In genomic region chr3:111903067-111903511, GRCh38 we compare ENCODE assay signal across 12 cellular contexts. TPM values are rescaled to one million over a fixed set of nuclear protein-coding genes. Genes with fewer than 3 reads are reported as not detected.
DNase-seq lines count a peak whose midpoint lies in the region; ATAC-seq, FAIRE-seq and TF ChIP-seq lines count a peak whose summit lies in the region.
"Had no signal": no experiment of that assay in that cellular context is flagged by ENCODE, and none has a peak within 500 bp of the region (broad histone marks: within the 10 kb centered on the region; RNA-seq: fewer than 3 reads in every experiment).

No MANE protein-coding gene starts in this region.

- no peak overlapping the region for H3K27ac ChIP-seq in HepG2 (ENCODE audit: extremely low read length, insufficient read depth, low read length)
- H3K27ac ChIP-seq in right lobe of liver, result no peak overlapping the region

- H3K9ac ChIP-seq in HepG2 (ENCODE audit: insufficient read depth, low read depth, low read length), result no peak overlapping the region

- no peaks in the 10 kb centered on the region for H4K20me1 ChIP-seq in HepG2 (ENCODE audit: insufficient read depth, low read length)

- no peak for TF ChIP-seq RAD21 in HepG2 (CRISPR knock-in tag; IDR thresholded peaks at IDR 0.05)

- H3K79me2 ChIP-seq in HepG2 (ENCODE audit: insufficient read depth, low read length), result no peaks in the 10 kb centered on the region

- no peak overlapping the region for H2AFZ ChIP-seq in HepG2 (ENCODE audit: low read length)

- H3K9me3 ChIP-seq in HepG2 (ENCODE audit: low read length) (no peaks in the 10 kb centered on the region), right lobe of liver (no peaks in the 10 kb centered on the region)

- FAIRE-seq in HepG2 (lab: Jason Lieb, UNC) (no peak), urothelium cell line (lab: Jason Lieb, UNC) (peak; percentile 74)

- H3K4me3 ChIP-seq in HepG2 (replicated peaks in 1 of 3; ENCODE audit: insufficient read depth in 1 of 3, low read depth in 2 of 3, low read length in 3 of 3) (no peak overlapping the region), right lobe of liver (no peak overlapping the region)

- TF ChIP-seq CTCF in HepG2 (CRISPR knock-in tag; IDR thresholded peaks at IDR 0.05) (no peak), right lobe of liver (IDR thresholded peaks at IDR 0.05) (no peak)

- POLR2A ChIA-PET in HepG2 (lab: Yijun Ruan, JAX), result no interaction called here

- TF ChIP-seq EP300 in HepG2 (IDR thresholded peaks at IDR 0.05; ENCODE audit: low read depth in 2 of 2, low read length in 2 of 2), result no peak
- TF ChIP-seq EP300 in HepG2 (CRISPR knock-in tag; IDR thresholded peaks at IDR 0.05; ENCODE audit: borderline replicate concordance), result no peak

- H3K36me3 ChIP-seq in HepG2 (replicated peaks in 1 of 2; ENCODE audit: control insufficient read depth in 1 of 2, insufficient read depth in 2 of 2, low read length in 2 of 2) (no peaks in the 10 kb centered on the region; a peak in 1 of 5 replicates), right lobe of liver (no peaks in the 10 kb centered on the region)

- 93% methylated on average over 2 of the region's 2 CpGs for WGBS in HepG2 (ENCODE audit: low lambda C conversion rate)
- 86% methylated on average over 2 of the region's 2 CpGs for WGBS in right lobe of liver (ENCODE audit: insufficient coverage, low coverage, low lambda C conversion rate, missing lambda C conversion rate)

- ATAC-seq in HepG2 (no peak), right lobe of liver (no peak), GM18502 (IDR thresholded peaks at IDR 0.05; ENCODE audit: poor library complexity, unreplicated experiment) (no peak), GM19328 (IDR thresholded peaks at IDR 0.05; ENCODE audit: unreplicated experiment) (no peak)

- TF ChIP-seq POLR2A in HepG2 (IDR thresholded peaks at IDR 0.05; ENCODE audit: insufficient read depth in 1 of 2, low read depth in 2 of 2, low read length in 2 of 2) (no peak), right lobe of liver (IDR thresholded peaks at IDR 0.05) (no peak)

- no peak for DNase-seq in HepG2 (ENCODE audit: low spot score)
- no peak for DNase-seq in right lobe of liver
- peak; percentile 18 for DNase-seq in SK-N-DZ (ENCODE audit: low spot score)
- DNase-seq in fibroblast of peridontal ligament (ENCODE audit: extremely low read depth), result peak; percentile 50
- peak; percentile 89 for DNase-seq in urothelium cell line (ENCODE audit: low spot score)
- DNase-seq in NOMO-1 treated with dmso at 0.1 percent for 144 hours (lab: John Stamatoyannopoulos, UW; ENCODE audit: unreplicated experiment), result no peak
- DNase-seq: activated CD8-positive, alpha-beta memory T cell treated with anti-CD3 and anti-CD28 coated beads for 24 hours; DMS79; Karpas-422; RPMI8226 had no signal

- CTCF ChIA-PET in HepG2 (lab: Yijun Ruan, JAX; ENCODE audit: low intra/inter-chr PET ratio, low total read pairs), result no interaction called here

- H3K4me1 ChIP-seq in HepG2 (ENCODE audit: insufficient read depth, low read length) (peaks cover 23% of the 10 kb centered on the region), right lobe of liver (peaks cover 0 to 27% (median 0%) of the 10 kb centered on the region in 4 donors)

- no TSS peak for BruUV-seq in HepG2 (replicated peaks; lab: Mats Ljungman, UMichigan)

- in situ Hi-C loops in HepG2 (cut with HindIII; ENCODE audit: extremely low pct_ligation_motif_present, low pct_unique_long_range_greater_than_20kb), result no loop called here

- intact Hi-C loops in HepG2 (cut with micrococcal nuclease; ENCODE audit: unreplicated experiment), result no loop called here
- intact Hi-C loops in right lobe of liver (cut with DNase I), result no loop called here

- no peaks in the 10 kb centered on the region for H3K27me3 ChIP-seq in HepG2 (ENCODE audit: control insufficient read depth in 1 of 2, insufficient read depth in 2 of 2, low read length in 2 of 2)
- H3K27me3 ChIP-seq in right lobe of liver, result no peaks in the 10 kb centered on the region

- no peak overlapping the region for H3K4me2 ChIP-seq in HepG2 (ENCODE audit: low read depth, low read length)

TF ChIP-seq in HepG2, 621 proteins besides CTCF, POLR2A, EP300 and RAD21:
- no peak for TF ChIP-seq ZNF570 (CRISPR knock-in tag; IDR thresholded peaks at IDR 0.05; ENCODE audit: borderline replicate concordance)
- TF ChIP-seq RFX3 (CRISPR knock-in tag; IDR thresholded peaks at IDR 0.05), result 0 out of 2 replicates have a peak, but pooled peaks have one; percentile 27

RNA-seq across cellular contexts. Expression of gene PHLDB2, which starts 44.0 kb away (rescaled TPM):
- total RNA-seq in HepG2 (2016; rRNA removed; fragmentation: Illumina TruSeq; extraction: Trizol) (21.5 and 23.6 TPM in 2 replicates), right lobe of liver (10 to 100 TPM; 21.9 to 40.6 (median 31.2) TPM)
- total RNA-seq in HepG2 (2016; cell fraction: cytosol; rRNA removed; fragmentation: Illumina TruSeq; extraction: Trizol; ENCODE audit: low read depth), result 6.9 and 8.0 TPM in 2 replicates
- total RNA-seq in HepG2 (2016; cell fraction: insoluble cytoplasmic fraction; rRNA removed; fragmentation: Illumina TruSeq; extraction: Trizol), result 21.0 and 22.1 TPM in 2 replicates
- total RNA-seq in HepG2 (2016; cell fraction: membrane; rRNA removed; fragmentation: Illumina TruSeq; extraction: Trizol), result 7.5 and 8.6 TPM in 2 replicates
- 47.1 and 49.2 TPM in 2 replicates for total RNA-seq in HepG2 (2016; cell fraction: nucleus; rRNA removed; fragmentation: Illumina TruSeq; extraction: Trizol)
- polyA plus RNA-seq in HepG2 (2011; rRNA removed), result 8.4 and 8.7 TPM in 2 replicates
- 4.0 and 4.6 TPM in 2 replicates for polyA plus RNA-seq in HepG2 (2011; cell fraction: cytosol; rRNA removed)
- polyA plus RNA-seq in HepG2 (2011; cell fraction: nucleus; rRNA removed), result 16.3 and 16.8 TPM in 2 replicates
- 8.4 and 12.0 TPM in 2 replicates for polyA plus RNA-seq in HepG2 (2012)
- 0.75 and 0.92 TPM in 2 replicates for polyA plus RNA-seq in HepG2 (2016; cell fraction: cytosol; fragmentation: Illumina TruSeq; extraction: Trizol; ENCODE audit: low read depth)
- 17.4 and 18.0 TPM in 2 replicates for polyA plus RNA-seq in HepG2 (2016; cell fraction: insoluble cytoplasmic fraction; fragmentation: Illumina TruSeq; extraction: Trizol; ENCODE audit: low read depth)
- 2.9 and 3.1 TPM in 2 replicates for polyA plus RNA-seq in HepG2 (2016; cell fraction: membrane; fragmentation: Illumina TruSeq; extraction: Trizol; ENCODE audit: low read depth)
- polyA plus RNA-seq in HepG2 (2016; cell fraction: nucleus; fragmentation: Illumina TruSeq; extraction: Trizol; ENCODE audit: insufficient read depth, low read depth), result 34.5 and 36.8 TPM in 2 replicates
- polyA minus RNA-seq in HepG2 (2011; rRNA and poly(A)+ RNA removed; ENCODE audit: low replicate concordance), result 27.7 and 69.1 TPM in 2 replicates
- polyA minus RNA-seq in HepG2 (2011; cell fraction: cytosol; rRNA and poly(A)+ RNA removed), result 12.6 and 13.0 TPM in 2 replicates
- polyA minus RNA-seq in HepG2 (2011; cell fraction: nucleus; rRNA and poly(A)+ RNA removed), result 99.5 and 104 TPM in 2 replicates
- 16.0 and 17.6 TPM in 2 replicates for polyA plus RNA-seq in SK-N-DZ (2014; cell fraction: cytosol; rRNA removed)
- polyA plus RNA-seq in SK-N-DZ (2014; cell fraction: nucleus; rRNA removed), result 20.0 and 29.4 TPM in 2 replicates

Comparison
In these comparisons a context has a peak if more than half of its experiments do, and no peak if none do; other contexts are left out.
1. DNase-seq: peak in SK-N-DZ (single experiment), fibroblast of peridontal ligament (single experiment) and urothelium cell line (single experiment); none in HepG2 (single experiment), right lobe of liver (0 of 3) and NOMO-1 treated with dmso at 0.1 percent for 144 hours (single experiment).